Comparison of ENCODE assay signal across 31 cellular contexts in the genomic region with DNA sequence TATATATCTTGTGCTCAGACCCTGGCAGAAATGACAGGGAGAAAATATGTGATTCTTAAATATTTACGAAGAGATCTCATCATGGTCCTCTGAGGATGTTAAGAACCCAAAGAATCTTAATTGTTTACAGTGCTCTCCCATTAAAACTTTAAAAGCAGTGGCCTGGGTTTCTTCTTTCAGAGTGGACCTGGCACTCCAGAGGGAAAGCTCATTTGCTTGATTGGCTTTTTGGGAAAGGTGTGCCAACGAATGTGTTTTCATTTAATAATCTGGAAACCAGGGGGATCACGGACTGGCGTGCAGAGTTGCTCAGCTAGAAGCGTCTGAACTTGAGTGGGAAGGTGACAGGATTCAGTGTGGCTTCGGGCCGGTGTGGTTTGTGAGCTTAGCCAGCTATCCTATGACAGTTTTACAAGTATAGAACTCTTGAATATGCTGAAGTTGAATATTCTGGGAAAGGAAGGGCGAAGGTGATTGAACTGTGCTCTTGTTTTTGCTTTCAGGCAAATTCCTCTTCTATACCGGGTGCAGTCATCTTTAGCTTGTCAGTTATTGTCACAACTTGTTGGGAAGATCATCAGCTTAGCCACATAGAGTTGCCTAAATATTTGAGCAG.
A peak's percentile ranks its signal among the peaks of the same experiment; 100 is the strongest.
DNase-seq lines count a peak whose midpoint lies in the region; ATAC-seq and TF ChIP-seq lines count a peak whose summit lies in the region.
"Had no signal": no experiment of that assay in that cellular context is flagged by ENCODE, and none has a peak within 500 bp of the region (broad histone marks: within the 10 kb centered on the region; RNA-seq: fewer than 3 reads in every experiment).

No MANE protein-coding gene starts in this region.

- H2BK12ac ChIP-seq in trophoblast cell (ENCODE audit: low read length), result no peak overlapping the region

- ATAC-seq in left ventricle myocardium superior, result peak; percentile 31
- no peak for ATAC-seq in Right ventricle myocardium inferior
- ATAC-seq in left lung, result no peak
- ATAC-seq: activated naive CD8-positive, alpha-beta T cell treated with anti-CD3 and anti-CD28 coated beads, Interleukin-2, amount 50 U/mL, for 24 hours; activated T-cell treated with anti-CD3 and anti-CD28 coated beads, Interleukin-2, amount 50 U/mL, for 72 hours; effector memory CD8-positive, alpha-beta T cell; K562; left lobe of liver; naive thymus-derived CD4-positive, alpha-beta T cell; T-helper 17 cell had no signal

- H3K36me3 ChIP-seq in esophagus squamous epithelium (peaks cover 0 to 6% (median 0%) of the 10 kb centered on the region in 3 donors), trophoblast cell (ENCODE audit: control insufficient read depth in 1 of 2, insufficient read depth in 2 of 2, low read length in 2 of 2) (peaks cover 0 to 3% of the 10 kb centered on the region in 2 experiments), left lung (no peaks in the 10 kb centered on the region)

- 41 to 62% methylated on average over 9 of the region's 9 CpGs for WGBS in esophagus squamous epithelium, 2 donors
- no CpG with 5 or more reads among the region's 9 CpGs for WGBS in trophoblast cell (ENCODE audit: extremely low coverage, insufficient coverage, insufficient read length)

- H4K12ac ChIP-seq in trophoblast cell (ENCODE audit: low read depth, low read length), result no peak overlapping the region

- DNase-seq in left ventricle myocardium superior, result no peak
- DNase-seq in Right ventricle myocardium inferior (ENCODE audit: missing footprints), result no peak
- no peak for DNase-seq in esophagus squamous epithelium (lab: John Stamatoyannopoulos, UW)
- no peak for DNase-seq in trophoblast cell
- DNase-seq in left lung, result no peak
- DNase-seq in SKM-1 treated with dmso at 0.1 percent for 144 hours (lab: John Stamatoyannopoulos, UW; ENCODE audit: unreplicated experiment), result no peak
- DNase-seq in GM10266 (ENCODE audit: extremely low spot score), result no peak
- DNase-seq: activated CD4-positive, alpha-beta T cell treated with anti-CD3 and anti-CD28 coated beads, Interleukin-2, amount 50 U/mL, for 48 hours; activated naive CD4-positive, alpha-beta T cell; activated naive CD8-positive, alpha-beta T cell treated with anti-CD3 and anti-CD28 coated beads, Interleukin-2, amount 50 U/mL, for 24 hours; activated T-cell treated with anti-CD3 and anti-CD28 coated beads, Interleukin-2, amount 50 U/mL, for 72 hours; AML-193; CD4-positive, alpha-beta T cell; central memory CD4-positive, alpha-beta T cell; effector memory CD8-positive, alpha-beta T cell; GOT3; hypothalamus; midbrain; naive thymus-derived CD4-positive, alpha-beta T cell; NCI-H1092 treated with DMSO at 0.1 percent for 48 hours; NCI-H1694 treated with DMSO at 0.1 percent for 48 hours; NCI-H2171 treated with DMSO at 0.1 percent for 48 hours; NCI-H510A treated with DMSO at 0.1 percent for 48 hours; nucleus accumbens; psoas muscle; RPMI8226; small intestine; stimulated activated naive CD4-positive, alpha-beta T cell; T-helper 17 cell had no signal

- no peak overlapping the region for H4K91ac ChIP-seq in trophoblast cell (ENCODE audit: low read depth, low read length)

- no peak overlapping the region for H2AK5ac ChIP-seq in trophoblast cell (ENCODE audit: low read length)

- TF ChIP-seq POLR2A in esophagus squamous epithelium (IDR thresholded peaks at IDR 0.05), result no peak

- TF ChIP-seq CTCF in esophagus squamous epithelium (IDR thresholded peaks at IDR 0.05) (no peak), left lung (IDR thresholded peaks at IDR 0.05) (no peak), GM10266 (IDR thresholded peaks at IDR 0.05; ENCODE audit: control insufficient read depth, insufficient read depth, low read depth, missing control alignments) (no peak)

- intact Hi-C loops in left ventricle myocardium superior (cut with micrococcal nuclease), result no loop called here
- intact Hi-C loops in Right ventricle myocardium inferior (cut with DNase I), result no loop called here
- intact Hi-C loops in esophagus squamous epithelium (cut with DNase I), result no loop called here
- intact Hi-C loops in left lung (cut with DNase I), result no loop called here

- H3K4me2 ChIP-seq in trophoblast cell (ENCODE audit: low read length), result peak overlapping the region; percentile 48

- no peak overlapping the region for H3K18ac ChIP-seq in trophoblast cell (ENCODE audit: low read length)

- H2BK120ac ChIP-seq in trophoblast cell (ENCODE audit: insufficient read depth, low read length, poor library complexity), result peak overlapping the region; percentile 8

- H4K8ac ChIP-seq in trophoblast cell (ENCODE audit: low read depth, low read length), result no peak overlapping the region

- no peak overlapping the region for H3K9ac ChIP-seq in trophoblast cell (ENCODE audit: low read length)

- peaks cover 12 to 56% (median 24%) of the 10 kb centered on the region in 3 donors for H3K4me1 ChIP-seq in esophagus squamous epithelium
- peaks cover 11 to 27% of the 10 kb centered on the region in 2 experiments for H3K4me1 ChIP-seq in trophoblast cell (ENCODE audit: control insufficient read depth in 1 of 2, insufficient read depth in 2 of 2, low read length in 2 of 2)
- H3K4me1 ChIP-seq in left lung, result no peaks in the 10 kb centered on the region

- peaks cover 15% of the 10 kb centered on the region for H3K79me1 ChIP-seq in trophoblast cell (ENCODE audit: low read length)

- no peak overlapping the region for H3K4me3 ChIP-seq in esophagus squamous epithelium
- H3K4me3 ChIP-seq in trophoblast cell (ENCODE audit: low read depth, low read length), result no peak overlapping the region
- no peak overlapping the region for H3K4me3 ChIP-seq in left lung
- H3K4me3 ChIP-seq: K562, psoas muscle had no signal

- H3K27ac ChIP-seq in esophagus squamous epithelium (peak overlapping the region; percentile 11 to 79 (median 66)), trophoblast cell (ENCODE audit: low read depth, low read length) (peak overlapping the region; percentile 84), left lung (no peak overlapping the region)
- H3K27ac ChIP-seq: psoas muscle had no signal

- no peak overlapping the region for H3K4ac ChIP-seq in trophoblast cell (ENCODE audit: low read depth, low read length)

- no peak overlapping the region for H2AFZ ChIP-seq in trophoblast cell (ENCODE audit: insufficient read depth, low read length, poor library complexity)

- H3K27me3 ChIP-seq in esophagus squamous epithelium (no peaks in the 10 kb centered on the region), trophoblast cell (ENCODE audit: insufficient read depth, low read length) (no peaks in the 10 kb centered on the region), left lung (no peaks in the 10 kb centered on the region)

- no peak overlapping the region for H3K14ac ChIP-seq in trophoblast cell (ENCODE audit: low read length)

- H3K9me3 ChIP-seq in esophagus squamous epithelium, result peaks cover 0 to 3% (median 0%) of the 10 kb centered on the region in 3 donors
- no peaks in the 10 kb centered on the region for H3K9me3 ChIP-seq in trophoblast cell (ENCODE audit: insufficient read depth, low read depth, low read length)
- peaks cover 0 to 8% of the 10 kb centered on the region in 2 donors for H3K9me3 ChIP-seq in left lung

- H3K79me2 ChIP-seq in trophoblast cell (ENCODE audit: control insufficient read depth, insufficient read depth, low read length, poor library complexity), result peaks cover 4% of the 10 kb centered on the region

- H2BK5ac ChIP-seq in trophoblast cell (ENCODE audit: low read depth, low read length, poor library complexity), result peak overlapping the region; percentile 25

- H3K23ac ChIP-seq in trophoblast cell (ENCODE audit: low read length), result no peak overlapping the region

Comparison
In these comparisons a context has a peak if more than half of its experiments do, and no peak if none do; other contexts are left out.
1. H3K27ac ChIP-seq: peak in esophagus squamous epithelium (4 of 4) and trophoblast cell (single experiment); none in left lung (0 of 2).